Comparison of ENCODE assay signal across 10 cellular contexts in the genomic region with DNA sequence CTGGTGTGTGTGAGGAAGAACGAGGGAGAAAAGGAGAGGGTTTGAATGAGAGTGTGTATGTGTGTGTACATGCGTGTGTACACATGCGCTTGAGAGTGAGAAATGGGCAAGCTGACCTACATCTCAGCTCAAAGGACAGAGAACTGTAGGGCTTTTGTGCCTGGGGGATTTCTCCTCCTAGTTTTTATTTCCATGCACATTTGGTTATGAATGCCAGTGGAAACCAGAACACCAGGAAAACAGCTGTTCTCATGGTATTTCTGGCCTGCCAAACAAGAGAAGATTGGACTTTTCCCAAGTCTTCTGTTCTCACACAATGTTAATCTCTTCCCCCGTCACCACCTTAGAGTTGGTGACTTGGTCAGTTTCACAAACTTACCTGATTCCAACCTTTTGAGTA. TPM values are rescaled to one million over a fixed set of nuclear protein-coding genes. Genes with fewer than 3 reads are reported as not detected.
A peak's percentile ranks its signal among the peaks of the same experiment; 100 is the strongest.
DNase-seq lines count a peak whose midpoint lies in the region; ATAC-seq and TF ChIP-seq lines count a peak whose summit lies in the region.
"Had no signal": no experiment of that assay in that cellular context is flagged by ENCODE, and none has a peak within 500 bp of the region (broad histone marks: within the 10 kb centered on the region; RNA-seq: fewer than 3 reads in every experiment).

No MANE protein-coding gene starts in this region.

- no peak for TF ChIP-seq POLR2A in lower leg skin (IDR thresholded peaks at IDR 0.05)

- H3K4me3 ChIP-seq in lower leg skin (ENCODE audit: low read depth, poor library complexity, severe bottlenecking) (no peak overlapping the region), stomach smooth muscle (ENCODE audit: low read length in 2 of 2) (no peak overlapping the region)

- H3K4me1 ChIP-seq in stomach smooth muscle (ENCODE audit: control insufficient read depth, insufficient read depth, low read length): peaks cover 59% of the 10 kb centered on the region

- H3K9me3 ChIP-seq in stomach smooth muscle (ENCODE audit: control insufficient read depth in 2 of 2, low read length in 2 of 2): no peaks in the 10 kb centered on the region

- no peaks in the 10 kb centered on the region for H3K27me3 ChIP-seq in stomach smooth muscle (ENCODE audit: control insufficient read depth in 1 of 2, insufficient read depth in 2 of 2, low read length in 2 of 2)

- intact Hi-C loops in lower leg skin (cut with DNase I; ENCODE audit: low total_unique reads): no loop called here

- TF ChIP-seq CTCF in lower leg skin (IDR thresholded peaks at IDR 0.05) (no peak), GM10266 (IDR thresholded peaks at IDR 0.05; ENCODE audit: control insufficient read depth, insufficient read depth, low read depth, missing control alignments) (no peak)

- no peaks in the 10 kb centered on the region for H3K36me3 ChIP-seq in stomach smooth muscle (ENCODE audit: control insufficient read depth in 2 of 2, insufficient read depth in 2 of 2, low read length in 2 of 2)

- H3K9ac ChIP-seq in stomach smooth muscle (ENCODE audit: low read length in 2 of 2): peak overlapping the region; percentile 36 to 67

- DNase-seq in M059J (ENCODE audit: low read depth) (peak; percentile 86), dermis blood vessel endothelial cell (peak; percentile 79), lower leg skin (ENCODE audit: low spot score in 2 of 2) (peak; percentile 13 to 29), NCI-H2227 treated with DMSO at 0.1 percent for 48 hours (lab: John Stamatoyannopoulos, UW) (no peak), GM10266 (ENCODE audit: extremely low spot score) (no peak), G401 (ENCODE audit: low spot score) (no peak)
- DNase-seq: OCI-M1; stimulated activated CD4-positive, alpha-beta T cell treated with anti-CD3 and anti-CD28 coated beads, Interleukin-2, amount 100 ng/mL, for 24 hours had no signal

- peak overlapping the region; percentile 94 for H3K27ac ChIP-seq in stomach smooth muscle (ENCODE audit: low read length)

- WGBS in lower leg skin, 2 donors: 16 to 20% methylated on average over 4 of the region's 4 CpGs

- ATAC-seq in HG03097 (IDR thresholded peaks at IDR 0.05; ENCODE audit: low FRiP score, unreplicated experiment): no peak

- in situ Hi-C loops in G401 (cut with HindIII; ENCODE audit: low sequenced_read_pairs): no loop called here

RNA-seq across cellular contexts. Expression of a gene that starts 45.2 kb away (rescaled TPM):
- total RNA-seq in M059J (2014; rRNA removed; shearing (Covaris generic)): 1.4 and 2.8 TPM in 2 replicates
- total RNA-seq in dermis blood vessel endothelial cell (2.9 and 3.0 TPM in 2 replicates), lower leg skin (10 to 100 TPM in 1 of 4 donors, 1 to 10 TPM in 3; 5.4 to 10.5 (median 6.1) TPM)
- total RNA-seq in G401 (2014; rRNA removed; shearing (Covaris generic)): 0.31 and 2.5 TPM in 2 replicates

Comparison
In these comparisons a context has a peak if more than half of its experiments do, and no peak if none do; other contexts are left out.
1. DNase-seq: peak in M059J (single experiment), dermis blood vessel endothelial cell (single experiment) and lower leg skin (2 of 2); none in NCI-H2227 treated with DMSO at 0.1 percent for 48 hours (single experiment), GM10266 (single experiment) and G401 (single experiment).